In the genomic region with DNA sequence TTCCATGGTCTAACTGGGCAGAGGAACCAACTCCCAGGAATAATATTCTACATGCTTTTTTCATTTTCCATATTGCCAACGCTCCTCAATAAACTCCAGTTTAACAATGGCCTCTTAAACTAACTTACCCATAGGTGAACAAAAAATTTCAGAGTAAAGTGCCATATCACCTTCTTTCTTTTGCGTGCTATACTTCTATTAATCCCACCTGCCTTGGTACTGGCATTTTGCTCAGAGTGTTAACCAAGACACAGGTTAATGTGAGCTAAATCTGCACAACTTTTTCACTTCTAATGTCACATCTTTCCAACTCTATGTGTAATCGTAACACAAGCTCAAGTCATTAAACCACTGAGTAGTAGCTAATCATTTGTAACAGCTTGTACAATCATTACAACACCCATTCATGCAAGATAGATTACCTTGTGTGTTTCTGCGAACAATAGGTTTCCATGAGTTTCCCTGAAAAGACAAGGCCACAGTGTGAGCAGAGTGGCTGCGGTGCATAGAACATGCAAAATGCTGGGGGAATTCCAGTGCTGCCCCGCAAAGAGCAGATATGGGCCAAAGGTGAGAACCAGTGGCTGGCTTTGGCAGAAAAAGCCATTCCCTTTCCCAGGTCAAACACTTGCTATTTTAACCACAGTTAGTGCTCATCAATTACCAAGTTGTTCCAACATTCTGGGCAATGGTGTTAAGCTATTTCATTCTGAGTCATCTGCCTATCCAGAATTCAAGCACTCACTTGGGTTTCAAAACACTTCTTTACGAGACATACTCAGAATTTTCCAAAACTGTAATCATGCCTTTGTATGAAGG, we compare ENCODE assay signal across 8 cellular contexts. TPM values are rescaled to one million over a fixed set of nuclear protein-coding genes. Genes with fewer than 3 reads are reported as not detected.
DNase-seq lines count a peak whose midpoint lies in the region; ATAC-seq and TF ChIP-seq lines count a peak whose summit lies in the region.

No MANE protein-coding gene starts in this region.

- H3K79me2 ChIP-seq in mesendoderm (ENCODE audit: control insufficient read depth, insufficient read depth, low read length) = no peaks in the 10 kb centered on the region

- no peak overlapping the region for H3K27ac ChIP-seq in mesendoderm (ENCODE audit: low read depth, low read length)

- H3K36me3 ChIP-seq in mesendoderm (ENCODE audit: control insufficient read depth, insufficient read depth, low read length) = no peaks in the 10 kb centered on the region

- no peak overlapping the region for H2BK120ac ChIP-seq in mesendoderm (ENCODE audit: low read depth, low read length)

- no peaks in the 10 kb centered on the region for H3K27me3 Mint-ChIP-seq in activated CD8-positive, alpha-beta T cell treated with anti-CD3 and anti-CD28 coated beads, Interleukin-2, amount 10 ng/mL, durations not matched to agents 7 days and 5 days (ENCODE audit: low read depth)
- no peaks in the 10 kb centered on the region for H3K27me3 Mint-ChIP-seq in CD14-positive monocyte (ENCODE audit: low read depth in 3 of 3)

- POLR2A ChIA-PET in activated CD8-positive, alpha-beta T cell treated with anti-CD3 and anti-CD28 coated beads, Interleukin-2, amount 10 ng/mL, durations not matched to agents 7 days and 5 days (lab: Charles Lee) = interaction anchor here (0.7 to 3.8 kb wide), 9 partner anchors 9 to 352 kb away, joined by 3 to 22 read pairs (median 7); a partner anchor contains a TSS

- H3K9me3 Mint-ChIP-seq in activated CD8-positive, alpha-beta T cell treated with anti-CD3 and anti-CD28 coated beads, Interleukin-2, amount 10 ng/mL, durations not matched to agents 7 days and 5 days (ENCODE audit: insufficient read depth) = no peaks in the 10 kb centered on the region
- H3K9me3 Mint-ChIP-seq in CD14-positive monocyte = peaks cover 0 to 3% (median 0%) of the 10 kb centered on the region in 7 donors

- no peak overlapping the region for H2BK5ac ChIP-seq in mesendoderm (ENCODE audit: low read length)

- intact Hi-C loops in CD14-positive monocyte (cut with micrococcal nuclease) = no loop called here

- CTCF ChIA-PET in activated CD8-positive, alpha-beta T cell treated with anti-CD3 and anti-CD28 coated beads, Interleukin-2, amount 10 ng/mL, durations not matched to agents 7 days and 5 days (lab: Charles Lee) = interaction anchor here (0.6 to 4.4 kb wide), 12 partner anchors 10 to 351 kb away, joined by 3 to 44 read pairs (median 10); no protein-coding TSS in a partner anchor

- H3K4me2 ChIP-seq in mesendoderm (ENCODE audit: low read length) = no peak overlapping the region

- no peaks in the 10 kb centered on the region for H3K79me1 ChIP-seq in mesendoderm (ENCODE audit: low read length)

- H3K27me3 ChIP-seq in mesendoderm (ENCODE audit: insufficient read depth, low read length, poor library complexity) = no peaks in the 10 kb centered on the region

- H2AK5ac ChIP-seq in mesendoderm (ENCODE audit: low read length) = no peak overlapping the region

- H3K4me3 ChIP-seq in mesendoderm (ENCODE audit: low read length) = no peak overlapping the region

- H3K23ac ChIP-seq in mesendoderm (ENCODE audit: low read length) = no peak overlapping the region

- no peak overlapping the region for H4K5ac ChIP-seq in mesendoderm (ENCODE audit: low read length)

- peak; percentile 58 for DNase-seq in activated CD8-positive, alpha-beta T cell treated with anti-CD3 and anti-CD28 coated beads, Interleukin-2, amount 10 ng/mL, durations not matched to agents 7 days and 5 days
- peak; percentile 88 for DNase-seq in stimulated activated CD4-positive, alpha-beta T cell treated with anti-CD3 and anti-CD28 coated beads, Interleukin-1b, Interleukin-23, amount 100 ng/mL, for 48 hours
- DNase-seq in mesendoderm (no peak), NCI-H2227 treated with DMSO at 0.1 percent for 48 hours (lab: John Stamatoyannopoulos, UW) (no peak), CD14-positive monocyte (ENCODE audit: low spot score) (no peak), AG08396 (ENCODE audit: low spot score) (no peak)

- no peak overlapping the region for H3K18ac ChIP-seq in mesendoderm (ENCODE audit: low read length)

- H3K4me1 Mint-ChIP-seq in activated CD8-positive, alpha-beta T cell treated with anti-CD3 and anti-CD28 coated beads, Interleukin-2, amount 10 ng/mL, durations not matched to agents 7 days and 5 days (ENCODE audit: low read depth) = peaks cover 75% of the 10 kb centered on the region
- no peaks in the 10 kb centered on the region for H3K4me1 Mint-ChIP-seq in CD14-positive monocyte

- no CpG with 5 or more reads among the region's 7 CpGs for WGBS in mesendoderm (ENCODE audit: extremely low coverage, insufficient coverage, low lambda C conversion rate)

- H3K56ac ChIP-seq in mesendoderm (ENCODE audit: low read length) = no peak overlapping the region

- H3K4me1 ChIP-seq in mesendoderm (ENCODE audit: control insufficient read depth, low read depth, low read length) = no peaks in the 10 kb centered on the region

- H3K9ac ChIP-seq in mesendoderm (ENCODE audit: low read length) = no peak overlapping the region

- peaks cover 53% of the 10 kb centered on the region for H3K36me3 Mint-ChIP-seq in activated CD8-positive, alpha-beta T cell treated with anti-CD3 and anti-CD28 coated beads, Interleukin-2, amount 10 ng/mL, durations not matched to agents 7 days and 5 days (ENCODE audit: low read depth)
- no peaks in the 10 kb centered on the region for H3K36me3 Mint-ChIP-seq in CD14-positive monocyte

- H2BK15ac ChIP-seq in mesendoderm (replicated peaks; ENCODE audit: low read depth) = no peak overlapping the region

- peak overlapping the region; percentile 79 for H3K27ac Mint-ChIP-seq in activated CD8-positive, alpha-beta T cell treated with anti-CD3 and anti-CD28 coated beads, Interleukin-2, amount 10 ng/mL, durations not matched to agents 7 days and 5 days
- no peak overlapping the region for H3K27ac Mint-ChIP-seq in CD14-positive monocyte

- H4K8ac ChIP-seq in mesendoderm (ENCODE audit: low read depth, low read length) = no peak overlapping the region

- H3K4ac ChIP-seq in mesendoderm (ENCODE audit: low read depth, low read length) = no peak overlapping the region

- TF ChIP-seq CTCF in CD14-positive monocyte (IDR thresholded peaks at IDR 0.05) = no peak

- ATAC-seq in GM19324 (IDR thresholded peaks at IDR 0.05; ENCODE audit: low FRiP score, unreplicated experiment) = peak; percentile 52
- ATAC-seq in HG03060 (IDR thresholded peaks at IDR 0.05; ENCODE audit: low read depth, unreplicated experiment) = peak; percentile 34
- ATAC-seq in activated CD8-positive, alpha-beta T cell treated with anti-CD3 and anti-CD28 coated beads, Interleukin-2, amount 10 ng/mL, durations not matched to agents 7 days and 5 days = peak; percentile 76

- peak overlapping the region; percentile 65 for H3K4me3 Mint-ChIP-seq in activated CD8-positive, alpha-beta T cell treated with anti-CD3 and anti-CD28 coated beads, Interleukin-2, amount 10 ng/mL, durations not matched to agents 7 days and 5 days
- H3K4me3 Mint-ChIP-seq in CD14-positive monocyte = no peak overlapping the region

RNA-seq across cellular contexts. Expression of a gene that starts 42.8 kb away (rescaled TPM):
- total RNA-seq in activated CD8-positive, alpha-beta T cell treated with anti-CD3 and anti-CD28 coated beads, Interleukin-2, amount 10 ng/mL, durations not matched to agents 7 days and 5 days = 1 to 10 TPM; 2.7 to 4.0 TPM
- polyA plus RNA-seq in mesendoderm (2013, experiment 1 of 2) = not detected
- polyA plus RNA-seq in mesendoderm (2013, experiment 2 of 2) = not detected
- under 1 TPM in 1 of 2 donors, not detected in 1; 0.14 TPM for polyA plus RNA-seq in CD14-positive monocyte

Comparison
In these comparisons a context has a peak if more than half of its experiments do, and no peak if none do; other contexts are left out.
1. DNase-seq: peak in activated CD8-positive, alpha-beta T cell treated with anti-CD3 and anti-CD28 coated beads, Interleukin-2, amount 10 ng/mL, durations not matched to agents 7 days and 5 days (single experiment) and stimulated activated CD4-positive, alpha-beta T cell treated with anti-CD3 and anti-CD28 coated beads, Interleukin-1b, Interleukin-23, amount 100 ng/mL, for 48 hours (single experiment); none in mesendoderm (single experiment), NCI-H2227 treated with DMSO at 0.1 percent for 48 hours (single experiment), CD14-positive monocyte (single experiment) and AG08396 (single experiment).
2. Peak in every context shown above with its lines, with median percentiles within 50 percentile points of each other: ATAC-seq.